Comparison of ENCODE assay signal across 23 cellular contexts in genomic region chr14:68656452-68656851, GRCh38.
A peak's percentile ranks its signal among the peaks of the same experiment; 100 is the strongest.
DNase-seq lines count a peak whose midpoint lies in the region; ATAC-seq and TF ChIP-seq lines count a peak whose summit lies in the region.
"Had no signal": no experiment of that assay in that cellular context is flagged by ENCODE, and none has a peak within 500 bp of the region (broad histone marks: within the 10 kb centered on the region; RNA-seq: fewer than 3 reads in every experiment).

No MANE protein-coding gene starts in this region.

- no peak overlapping the region for H3K4me3 ChIP-seq in right atrium auricular region
- no peak overlapping the region for H3K4me3 ChIP-seq in heart left ventricle
- no peak overlapping the region for H3K4me3 ChIP-seq in gastroesophageal sphincter
- H3K4me3 ChIP-seq in ovary = no peak overlapping the region
- H3K4me3 ChIP-seq: gastrocnemius medialis, left ventricle myocardium inferior, SK-N-MC had no signal

- 93 to 98% (median 97%) methylated on average over 5 to 8 of the region's 8 CpGs for WGBS in heart left ventricle, 4 donors
- WGBS in gastroesophageal sphincter (ENCODE audit: low coverage in 1 of 2), 2 donors = 72% methylated on average over 4 of the region's 8 CpGs; no CpG with 5 or more reads in 1 of the 2 donors
- WGBS in ovary, 3 donors = 94 to 97% (median 94%) methylated on average over 8 of the region's 8 CpGs

- H3K27ac ChIP-seq in right atrium auricular region (no peak overlapping the region), heart left ventricle (peak overlapping the region in 1 of 12 donors; percentile 85), gastroesophageal sphincter (peak overlapping the region in 3 of 4 donors; percentile 33 to 91 (median 90)), ovary (peak overlapping the region; percentile 39 to 80)
- H3K27ac ChIP-seq: gastrocnemius medialis, KMS-11, left ventricle myocardium inferior, SK-N-MC had no signal

- H3K27me3 ChIP-seq in right atrium auricular region (no peaks in the 10 kb centered on the region), heart left ventricle (no peaks in the 10 kb centered on the region), gastroesophageal sphincter (no peaks in the 10 kb centered on the region), ovary (no peaks in the 10 kb centered on the region)
- H3K27me3 ChIP-seq: gastrocnemius medialis had no signal

- peak; percentile 50 for DNase-seq in right atrium auricular region (ENCODE audit: low spot score)
- no peak for DNase-seq in heart left ventricle
- peak in 2 of 5 donors; percentile 9 to 18 for DNase-seq in ovary
- DNase-seq in stimulated activated CD4-positive, alpha-beta T cell treated with anti-CD3 and anti-CD28 coated beads, Interleukin-1b, Interleukin-23, amount 100 ng/mL, for 48 hours = no peak
- DNase-seq in GOT3 (lab: John Stamatoyannopoulos, UW) = no peak
- no peak for DNase-seq in activated CD4-positive, CD25-positive, alpha-beta regulatory T cell treated with anti-CD3 and anti-CD28 coated beads, Interleukin-2, amount 50 U/mL, for 72 hours
- DNase-seq: activated CD4-positive, alpha-beta T cell treated with anti-CD3 and anti-CD28 coated beads, Interleukin-2, amount 50 U/mL, for 48 hours; activated CD4-positive, CD25-positive, alpha-beta regulatory T cell; activated gamma-delta T cell; gastrocnemius medialis; left ventricle myocardium inferior; naive thymus-derived CD8-positive, alpha-beta T cell; NCI-H1436; NCI-H2107; NCI-H446; NCI-H82; RPMI8226; stimulated activated CD4-positive, alpha-beta T cell treated with anti-CD3 and anti-CD28 coated beads, Interleukin-4, amount 100 ng/mL, for 24 hours had no signal

- TF ChIP-seq EP300 in gastroesophageal sphincter (IDR thresholded peaks at IDR 0.05) = no peak
- no peak for TF ChIP-seq EP300 in ovary (IDR thresholded peaks at IDR 0.05)

- H3K4me1 ChIP-seq in right atrium auricular region (peaks cover 0 to 41% of the 10 kb centered on the region in 2 donors), heart left ventricle (peaks cover 0 to 54% (median 26%) of the 10 kb centered on the region in 12 donors), gastroesophageal sphincter (peaks cover 2 to 93% (median 30%) of the 10 kb centered on the region in 3 donors), ovary (ENCODE audit: insufficient read depth) (peaks cover 56% of the 10 kb centered on the region)

- no peak for ATAC-seq in heart left ventricle
- ATAC-seq in gastroesophageal sphincter = no peak
- ATAC-seq in HG02759 (IDR thresholded peaks at IDR 0.05; ENCODE audit: unreplicated experiment) = no peak
- ATAC-seq: naive thymus-derived CD8-positive, alpha-beta T cell; stimulated activated effector memory CD8-positive, alpha-beta T cell treated with anti-CD3 and anti-CD28 coated beads, Interleukin-12 subunit alpha, Interleukin-12 subunit beta, amount 100 ng/mL, for 72 hours had no signal

- H3K9me3 ChIP-seq in right atrium auricular region (no peaks in the 10 kb centered on the region), heart left ventricle (no peaks in the 10 kb centered on the region), gastroesophageal sphincter (no peaks in the 10 kb centered on the region), ovary (no peaks in the 10 kb centered on the region)
- H3K9me3 ChIP-seq: gastrocnemius medialis, left ventricle myocardium inferior had no signal

- TF ChIP-seq POLR2A in heart left ventricle (IDR thresholded peaks at IDR 0.05) (no peak), gastroesophageal sphincter (IDR thresholded peaks at IDR 0.05) (no peak), ovary (IDR thresholded peaks at IDR 0.05) (no peak)

- TF ChIP-seq CTCF in right atrium auricular region (IDR thresholded peaks at IDR 0.05) (no peak), heart left ventricle (IDR thresholded peaks at IDR 0.05) (peak in 1 of 12 donors; percentile 2), gastroesophageal sphincter (IDR thresholded peaks at IDR 0.05) (no peak), ovary (IDR thresholded peaks at IDR 0.05) (no peak)

- H3K36me3 ChIP-seq in right atrium auricular region (no peaks in the 10 kb centered on the region), heart left ventricle (no peaks in the 10 kb centered on the region), gastroesophageal sphincter (no peaks in the 10 kb centered on the region), ovary (no peaks in the 10 kb centered on the region)
- H3K36me3 ChIP-seq: gastrocnemius medialis, left ventricle myocardium inferior had no signal

- intact Hi-C loops in heart left ventricle (cut with DNase I) = loop anchor here in 2 of 10 donors (5.0 to 10.0 kb wide), 2 partner anchors 128 to 409 kb away; no protein-coding TSS in a partner anchor
- intact Hi-C loops in ovary (cut with DNase I) = loop anchor here in 3 of 4 donors (5.0 to 10.0 kb wide), 7 partner anchors 64 to 714 kb away; no protein-coding TSS in a partner anchor

Comparison
In these comparisons a context has a peak if more than half of its experiments do, and no peak if none do; other contexts are left out.
1. H3K27ac ChIP-seq: peak in gastroesophageal sphincter (3 of 4) and ovary (2 of 2); none in right atrium auricular region (0 of 2).